In the genomic region with DNA sequence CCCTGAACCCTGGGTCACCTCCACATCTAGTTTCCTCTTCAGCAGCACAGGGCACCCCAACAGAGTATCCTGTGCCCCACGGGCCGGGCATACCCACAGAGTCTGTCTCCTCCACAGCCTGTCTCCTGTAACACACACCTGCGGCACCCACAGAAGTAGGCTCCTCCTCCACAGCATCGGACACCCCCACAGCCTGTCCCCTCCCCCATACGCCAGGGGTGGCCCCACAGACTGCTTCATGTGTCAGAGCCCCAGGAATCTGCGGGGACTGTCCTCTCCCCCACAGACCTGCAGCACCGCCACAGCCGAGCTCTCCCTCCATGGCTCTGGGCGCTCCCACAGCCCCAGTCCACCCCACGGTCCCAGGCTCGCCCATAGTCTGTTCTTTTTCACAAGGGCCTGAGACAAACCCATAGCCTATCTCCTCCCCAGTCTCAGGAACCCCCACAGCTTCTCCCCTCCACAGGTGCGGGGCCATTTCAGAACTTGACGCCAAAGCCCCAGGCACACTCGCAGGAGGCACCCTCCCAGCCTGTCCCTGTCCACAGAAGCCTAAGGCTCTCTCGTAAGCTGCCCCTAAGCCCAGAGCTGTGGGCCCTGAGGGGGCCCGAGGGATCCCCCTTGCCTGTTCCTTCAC, we compare ENCODE assay signal across 8 cellular contexts. TPM values are rescaled to one million over a fixed set of nuclear protein-coding genes. Genes with fewer than 3 reads are reported as not detected.
DNase-seq lines count a peak whose midpoint lies in the region; ATAC-seq and TF ChIP-seq lines count a peak whose summit lies in the region.

No MANE protein-coding gene starts in this region.

- H3K36me3 ChIP-seq in A673 (ENCODE audit: insufficient read depth, low read length, poor library complexity, severe bottlenecking) (peaks cover 22% of the 10 kb centered on the region), KOPT-K1 (ENCODE audit: insufficient read depth, low read length) (peaks cover 32% of the 10 kb centered on the region), mucosa of stomach (ENCODE audit: control insufficient read depth, insufficient read depth, low read length) (no peaks in the 10 kb centered on the region)

- H3K9me3 ChIP-seq in A673 (ENCODE audit: low read depth, low read length, poor library complexity, severe bottlenecking) (no peaks in the 10 kb centered on the region), KOPT-K1 (ENCODE audit: insufficient read depth, low read length, poor library complexity, severe bottlenecking) (no peaks in the 10 kb centered on the region), mucosa of stomach (ENCODE audit: control insufficient read depth, low read length) (no peaks in the 10 kb centered on the region)

- no peak for ATAC-seq in HG03378 (IDR thresholded peaks at IDR 0.05; ENCODE audit: unreplicated experiment)

- no peaks in the 10 kb centered on the region for H3K27me3 ChIP-seq in A673 (replicated peaks; ENCODE audit: insufficient read depth, low read depth, low read length, poor library complexity)
- no peaks in the 10 kb centered on the region for H3K27me3 ChIP-seq in mucosa of stomach (ENCODE audit: control insufficient read depth, insufficient read depth, low read length)

- peaks cover 19% of the 10 kb centered on the region for H3K4me1 ChIP-seq in A673 (ENCODE audit: insufficient read depth, low read length, poor library complexity, severe bottlenecking)
- H3K4me1 ChIP-seq in mucosa of stomach (ENCODE audit: control insufficient read depth, insufficient read depth, low read length): peaks cover 21% of the 10 kb centered on the region

- H3K9ac ChIP-seq in mucosa of stomach (ENCODE audit: low read length): peak overlapping the region; percentile 62

- in situ Hi-C loops in KBM-7 (cut with MboI; ENCODE audit: low pct_unique_long_range_greater_than_20kb, low sequenced_read_pairs): loop anchor here (25.0 kb wide), 1 partner anchor 177 kb away; no protein-coding TSS in a partner anchor

- intact Hi-C loops in A673 (cut with micrococcal nuclease; ENCODE audit: unreplicated experiment): no loop called here

- no peak for DNase-seq in A673 (ENCODE audit: low spot score)
- DNase-seq in coronary artery (ENCODE audit: low spot score): no peak
- DNase-seq in KBM-7: no peak
- no peak for DNase-seq in NCI-H345 treated with DMSO at 0.1 percent for 48 hours (lab: John Stamatoyannopoulos, UW; ENCODE audit: unreplicated experiment)
- no peak for DNase-seq in NCI-H1048 (lab: John Stamatoyannopoulos, UW)

- H3K4me3 ChIP-seq in A673 (ENCODE audit: low read depth, low read length, poor library complexity, severe bottlenecking): peak overlapping the region; percentile 78
- H3K4me3 ChIP-seq in coronary artery: peak overlapping the region; percentile 86
- H3K4me3 ChIP-seq in mucosa of stomach (ENCODE audit: low read length): peak overlapping the region; percentile 64

- TF ChIP-seq CTCF in A673 (conservative IDR thresholded peaks at IDR 0.05; ENCODE audit: low read depth, low read length) (no peak), coronary artery (IDR thresholded peaks at IDR 0.05) (no peak)

- CTCF ChIA-PET in A673 (lab: Charles Lee): no interaction called here

- POLR2A ChIA-PET in A673 (lab: Charles Lee; ENCODE audit: low non-redundant PET): no interaction called here

- H3K27ac ChIP-seq in A673 (ENCODE audit: low read depth, low read length, poor library complexity, severe bottlenecking): peak overlapping the region; percentile 95
- H3K27ac ChIP-seq in KOPT-K1 (ENCODE audit: low read depth, low read length, poor library complexity, severe bottlenecking): peak overlapping the region; percentile 91
- no peak overlapping the region for H3K27ac ChIP-seq in coronary artery

- BruUV-seq in A673 (replicated peaks; lab: Mats Ljungman, UMichigan): no TSS peak

RNA-seq across cellular contexts. Expression of gene KIAA0753, which starts 1.4 kb away (rescaled TPM):
- total RNA-seq in A673 (2021): 41.2 and 42.8 TPM in 2 replicates

RNA-seq across cellular contexts. Expression of gene TXNDC17, which starts 1.7 kb away (rescaled TPM):
- 140 and 147 TPM in 2 replicates for total RNA-seq in A673 (2021)

RNA-seq across cellular contexts. Expression of gene MED31, which starts 12.3 kb away (rescaled TPM):
- 27.9 and 28.0 TPM in 2 replicates for total RNA-seq in A673 (2021)

RNA-seq across cellular contexts. Expression of gene C17orf100, which starts 12.4 kb away (rescaled TPM):
- total RNA-seq in A673 (2021): 3.1 and 3.3 TPM in 2 replicates

Comparison
In these comparisons a context has a peak if more than half of its experiments do, and no peak if none do; other contexts are left out.
1. H3K27ac ChIP-seq: peak in A673 (single experiment) and KOPT-K1 (single experiment); none in coronary artery (0 of 2).
2. Peak in every context shown above with its lines, with median percentiles within 50 percentile points of each other: H3K4me3 ChIP-seq.